In genomic region chr15:58221591-58222241, GRCh38 we compare ENCODE assay signal across 9 cellular contexts.
A peak's percentile ranks its signal among the peaks of the same experiment; 100 is the strongest.
DNase-seq lines count a peak whose midpoint lies in the region; ATAC-seq and TF ChIP-seq lines count a peak whose summit lies in the region.
"Had no signal": no experiment of that assay in that cellular context is flagged by ENCODE, and none has a peak within 500 bp of the region (broad histone marks: within the 10 kb centered on the region; RNA-seq: fewer than 3 reads in every experiment).

No MANE protein-coding gene starts in this region.

- no peaks in the 10 kb centered on the region for H3K9me3 ChIP-seq in mucosa of descending colon
- H3K9me3 ChIP-seq in suprapubic skin = no peaks in the 10 kb centered on the region

- H3K27ac ChIP-seq in suprapubic skin = no peak overlapping the region
- H3K27ac ChIP-seq: coronary artery had no signal

- peak; percentile 51 for TF ChIP-seq CTCF in astrocyte of the spinal cord (IDR thresholded peaks at IDR 0.05; ENCODE audit: low read depth, low read length)
- no peak for TF ChIP-seq CTCF in mucosa of descending colon (IDR thresholded peaks at IDR 0.05)
- TF ChIP-seq CTCF in suprapubic skin (IDR thresholded peaks at IDR 0.05) = peak in 1 of 2 donors; percentile 18

- in situ Hi-C loops in astrocyte of the spinal cord (cut with HindIII; ENCODE audit: low sequenced_read_pairs) = no loop called here

- DNase-seq in Daoy (ENCODE audit: low read depth) (peak; percentile 19), HuH-7.5 (ENCODE audit: low spot score) (peak; percentile 35), astrocyte of the spinal cord (ENCODE audit: low read depth, low spot score) (no peak), mucosa of descending colon (peak in 2 of 3 donors; percentile 39 to 42), DMS79 treated with DMSO at 0.1 percent for 48 hours (lab: John Stamatoyannopoulos, UW) (no peak), suprapubic skin (ENCODE audit: low spot score in 2 of 2) (no peak), hippocampal formation (lab: John Stamatoyannopoulos, UW) (no peak)

- no peaks in the 10 kb centered on the region for H3K27me3 ChIP-seq in suprapubic skin

- H3K4me1 ChIP-seq in mucosa of descending colon (ENCODE audit: low read depth) (no peaks in the 10 kb centered on the region), suprapubic skin (peaks cover 13% of the 10 kb centered on the region)

- no peak for TF ChIP-seq POLR2A in suprapubic skin (IDR thresholded peaks at IDR 0.05)

- intact Hi-C loops in mucosa of descending colon (cut with DNase I, micrococcal nuclease) = no loop called here

- ATAC-seq in mucosa of descending colon (peak; percentile 67), HG03439 (IDR thresholded peaks at IDR 0.05; ENCODE audit: unreplicated experiment) (no peak)

- H3K36me3 ChIP-seq in mucosa of descending colon (ENCODE audit: low read depth) = no peaks in the 10 kb centered on the region
- no peaks in the 10 kb centered on the region for H3K36me3 ChIP-seq in suprapubic skin

- no peak for TF ChIP-seq EP300 in suprapubic skin (IDR thresholded peaks at IDR 0.05)

- H3K4me3 ChIP-seq in astrocyte of the spinal cord (ENCODE audit: low read depth, low read length) (no peak overlapping the region), mucosa of descending colon (no peak overlapping the region), suprapubic skin (no peak overlapping the region)
- H3K4me3 ChIP-seq: coronary artery had no signal

- WGBS in suprapubic skin = 60% methylated on average over 3 of the region's 3 CpGs

Comparison
In these comparisons a context has a peak if more than half of its experiments do, and no peak if none do; other contexts are left out.
1. DNase-seq: peak in Daoy (single experiment), HuH-7.5 (single experiment) and mucosa of descending colon (2 of 3); none in astrocyte of the spinal cord (single experiment), DMS79 treated with DMSO at 0.1 percent for 48 hours (single experiment), suprapubic skin (0 of 2) and hippocampal formation (0 of 2).